ENCODE assay signal across 9 cellular contexts in genomic region chrX:106183685-106184084, GRCh38. TPM values are rescaled to one million over a fixed set of nuclear protein-coding genes. Genes with fewer than 3 reads are reported as not detected.
"Had no signal": no experiment of that assay in that cellular context is flagged by ENCODE, and none has a peak within 500 bp of the region (broad histone marks: within the 10 kb centered on the region; RNA-seq: fewer than 3 reads in every experiment).

No MANE protein-coding gene starts in this region.

RNA-seq across cellular contexts. Expression of gene PWWP3B, which starts 15.6 kb away (rescaled TPM):
- total RNA-seq: activated naive CD4-positive, alpha-beta T cell treated with anti-CD3 and anti-CD28 coated beads for 36 hours; activated naive CD4-positive, alpha-beta T cell treated with anti-CD3 and anti-CD28 coated beads, Interleukin-2, amount 50 U/mL, for 72 hours; activated naive CD8-positive, alpha-beta T cell treated with anti-CD3 and anti-CD28 coated beads for 36 hours; activated naive CD8-positive, alpha-beta T cell treated with anti-CD3 and anti-CD28 coated beads, Interleukin-2, amount 10 ng/mL, durations not matched to agents 7 days and 5 days; activated T-cell treated with anti-CD3 and anti-CD28 coated beads, Interleukin-2, amount 50 U/mL, for 72 hours; activated T-helper 1 cell treated with anti-CD3 and anti-CD28 coated beads, Interleukin-12 subunit alpha, Interleukin-12 subunit beta, Interleukin-2, Interleukin-4 antibody, amounts not matched to agents 30 ng/mL and 10 ng/mL and 1 ng/mL, durations not matched to agents 14 hours and 24 hours and 36 hours; activated T-helper 17 cell treated with anti-CD3 and anti-CD28 coated beads, Interleukin-2, amount 50 U/mL, for 72 hours; activated T-helper 2 cell treated with anti-CD3 and anti-CD28 coated beads, Interferon-gamma antibody, Interleukin-2, Interleukin-4, amounts not matched to agents 10 μg/mL and 5 μg/mL and 100 μg/mL, durations not matched to agents 14 hours and 24 hours and 36 hours; ascending aorta had no signal
